ENCODE assay signal across 8 cellular contexts in the genomic region with DNA sequence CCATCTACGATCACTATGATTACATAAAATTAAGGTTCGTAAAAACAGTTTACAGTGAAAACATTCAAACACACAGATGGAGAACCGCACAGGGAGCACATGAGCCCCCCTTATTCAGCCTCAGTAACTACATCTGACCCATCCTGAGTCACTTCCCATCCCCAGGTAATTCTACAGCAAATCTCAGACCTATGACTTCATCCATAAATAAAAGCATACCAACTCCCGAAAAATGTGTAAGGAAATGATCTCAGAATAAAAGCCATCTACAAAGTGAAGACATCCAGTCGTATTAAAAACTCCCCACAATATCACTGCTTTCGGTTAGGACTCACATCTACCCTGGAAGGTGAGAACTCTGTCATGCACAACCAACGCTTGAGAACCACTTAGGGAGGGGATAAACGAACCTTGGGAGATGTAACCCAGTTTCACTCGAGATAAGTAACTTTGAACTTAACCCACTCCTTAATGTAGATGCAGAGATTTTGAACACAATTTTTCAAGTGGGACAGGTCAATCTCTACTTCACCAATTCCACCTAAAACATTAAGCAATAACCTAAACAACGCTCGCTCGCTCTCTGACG. TPM values are rescaled to one million over a fixed set of nuclear protein-coding genes. Genes with fewer than 3 reads are reported as not detected.
DNase-seq lines count a peak whose midpoint lies in the region; ATAC-seq and TF ChIP-seq lines count a peak whose summit lies in the region.

No MANE protein-coding gene starts in this region.

- H3K36me3 ChIP-seq in HEK293 (ENCODE audit: control insufficient read depth in 2 of 2, insufficient read depth in 1 of 2, low read length in 2 of 2) (peaks cover 37 to 40% of the 10 kb centered on the region in 2 experiments), tibial artery (peaks cover 34 to 38% (median 36%) of the 10 kb centered on the region in 3 donors)

- H3K36me3 Mint-ChIP-seq in activated naive CD8-positive, alpha-beta T cell treated with anti-CD3 and anti-CD28 coated beads, Interleukin-2, amount 10 ng/mL, durations not matched to agents 7 days and 5 days, result peaks cover 10% of the 10 kb centered on the region

- peak overlapping the region; percentile 94 for H3K27ac Mint-ChIP-seq in activated naive CD8-positive, alpha-beta T cell treated with anti-CD3 and anti-CD28 coated beads, Interleukin-2, amount 10 ng/mL, durations not matched to agents 7 days and 5 days

- ATAC-seq in activated naive CD8-positive, alpha-beta T cell treated with anti-CD3 and anti-CD28 coated beads, Interleukin-2, amount 10 ng/mL, durations not matched to agents 7 days and 5 days (ENCODE audit: low read depth), result no peak
- ATAC-seq in GM18519 (IDR thresholded peaks at IDR 0.05; ENCODE audit: low FRiP score, unreplicated experiment), result no peak
- ATAC-seq in HG03097 (IDR thresholded peaks at IDR 0.05; ENCODE audit: low FRiP score, unreplicated experiment), result no peak

- H3K27me3 Mint-ChIP-seq in activated naive CD8-positive, alpha-beta T cell treated with anti-CD3 and anti-CD28 coated beads, Interleukin-2, amount 10 ng/mL, durations not matched to agents 7 days and 5 days, result no peaks in the 10 kb centered on the region

- H3K9me3 ChIP-seq in AG04450 (ENCODE audit: control insufficient read depth, insufficient read depth, low read length) (no peaks in the 10 kb centered on the region; the same call in 1 of the 2 replicates), HEK293 (ENCODE audit: control insufficient read depth, insufficient read depth, low read depth, low read length) (no peaks in the 10 kb centered on the region), tibial artery (no peaks in the 10 kb centered on the region)

- no peak for TF ChIP-seq CTCF in AG04450 (IDR thresholded peaks at IDR 0.05; ENCODE audit: low read depth, low read length)
- no peak for TF ChIP-seq CTCF in HEK293 (tag by site-specific recombination; IDR thresholded peaks at IDR 0.05)
- TF ChIP-seq CTCF in tibial artery (IDR thresholded peaks at IDR 0.05), result no peak

- H3K27me3 ChIP-seq in AG04450 (ENCODE audit: control insufficient read depth, insufficient read depth, low read length) (no peaks in the 10 kb centered on the region), tibial artery (no peaks in the 10 kb centered on the region)

- no peaks in the 10 kb centered on the region for H3K9me3 Mint-ChIP-seq in activated naive CD8-positive, alpha-beta T cell treated with anti-CD3 and anti-CD28 coated beads, Interleukin-2, amount 10 ng/mL, durations not matched to agents 7 days and 5 days

- H3K4me1 Mint-ChIP-seq in activated naive CD8-positive, alpha-beta T cell treated with anti-CD3 and anti-CD28 coated beads, Interleukin-2, amount 10 ng/mL, durations not matched to agents 7 days and 5 days, result peaks cover 37% of the 10 kb centered on the region

- H3K4me3 Mint-ChIP-seq in activated naive CD8-positive, alpha-beta T cell treated with anti-CD3 and anti-CD28 coated beads, Interleukin-2, amount 10 ng/mL, durations not matched to agents 7 days and 5 days, result peak overlapping the region; percentile 92

- H3K4me3 ChIP-seq in AG04450 (ENCODE audit: low read depth, low read length) (peak overlapping the region; percentile 88), HEK293 (ENCODE audit: low read depth, low read length) (peak overlapping the region; percentile 79), tibial artery (peak overlapping the region; percentile 78 to 92)

- CTCF ChIA-PET in AG04450 (lab: Charles Lee) (no interaction called here), HEK293 (lab: Yijun Ruan, JAX) (interaction anchor here (0.9 to 2.4 kb wide), 3 partner anchors 12 to 133 kb away, joined by 3 to 14 read pairs (median 3); no protein-coding TSS in a partner anchor)

- H3K27ac ChIP-seq in AG04450 (ENCODE audit: low read depth, low read length) (peak overlapping the region; percentile 82), HEK293 (ENCODE audit: extremely low read depth, low read depth, low read length) (no peak overlapping the region; the same call in 1 of the 2 replicates), tibial artery (peak overlapping the region; percentile 98 to 99)

- DNase-seq in AG04450 (ENCODE audit: low read depth, low spot score) (no peak), kidney glomerular epithelial cell (lab: John Stamatoyannopoulos, UW) (peak; percentile 52), tibial artery (no peak), COLO829 (ENCODE audit: low spot score) (no peak)
- no peak for DNase-seq in activated naive CD8-positive, alpha-beta T cell treated with anti-CD3 and anti-CD28 coated beads, Interleukin-2, amount 10 ng/mL, durations not matched to agents 7 days and 5 days

- H3K4me1 ChIP-seq in HEK293 (ENCODE audit: control insufficient read depth, insufficient read depth, low read length) (peaks cover 8% of the 10 kb centered on the region; the same call in 1 of the 2 replicates), tibial artery (peaks cover 0 to 29% (median 21%) of the 10 kb centered on the region in 4 donors)

- POLR2A ChIA-PET in AG04450 (lab: Yijun Ruan, JAX), result no interaction called here
- POLR2A ChIA-PET in HEK293 (lab: Yijun Ruan, JAX), result no interaction called here
- POLR2A ChIA-PET in activated naive CD8-positive, alpha-beta T cell treated with anti-CD3 and anti-CD28 coated beads, Interleukin-2, amount 10 ng/mL, durations not matched to agents 7 days and 5 days (lab: Charles Lee), result interaction anchor here (0.6 kb wide), 1 partner anchor 61 kb away, joined by 5 read pairs; no protein-coding TSS in a partner anchor

- intact Hi-C loops in tibial artery (cut with DNase I; ENCODE audit: low total_unique reads), result loop anchor here (2.0 kb wide), 1 partner anchor 56 kb away; the partner anchor contains the start of gene CYTH1

TF ChIP-seq in HEK293, 187 proteins besides CTCF, POLR2A, EP300 and RAD21 (continues in another document):
- TF ChIP-seq ZNF138 (tag by site-specific recombination; IDR thresholded peaks at IDR 0.05; ENCODE audit: borderline replicate concordance) (no peak), RBAK (tag by site-specific recombination; IDR thresholded peaks at IDR 0.05) (no peak), KLF9 (tag by site-specific recombination; IDR thresholded peaks at IDR 0.05; ENCODE audit: low read depth) (no peak), ZNF629 (tag by site-specific recombination; IDR thresholded peaks at IDR 0.05) (peak; percentile 68), PRDM2 (tag by site-specific recombination; IDR thresholded peaks at IDR 0.05; ENCODE audit: borderline replicate concordance) (no peak), ZNF544 (tag by site-specific recombination; IDR thresholded peaks at IDR 0.05) (no peak)

RNA-seq across cellular contexts. Expression of gene USP36, which starts 1.3 kb away (rescaled TPM):
- 18.3 and 19.2 TPM in 2 replicates for polyA plus RNA-seq in AG04450 (2011; rRNA removed)
- 31.4 and 39.2 TPM in 2 replicates for polyA minus RNA-seq in AG04450 (2011; rRNA and poly(A)+ RNA removed)
- total RNA-seq in activated naive CD8-positive, alpha-beta T cell treated with anti-CD3 and anti-CD28 coated beads, Interleukin-2, amount 10 ng/mL, durations not matched to agents 7 days and 5 days, result 10 to 100 TPM; 87.8 to 94.3 TPM

RNA-seq across cellular contexts. Expression of gene CYTH1, which starts 57.2 kb away (rescaled TPM):
- polyA plus RNA-seq in AG04450 (2011; rRNA removed), result 12.5 and 13.7 TPM in 2 replicates
- polyA minus RNA-seq in AG04450 (2011; rRNA and poly(A)+ RNA removed), result 10.3 and 11.2 TPM in 2 replicates
- total RNA-seq in activated naive CD8-positive, alpha-beta T cell treated with anti-CD3 and anti-CD28 coated beads, Interleukin-2, amount 10 ng/mL, durations not matched to agents 7 days and 5 days, result 100 to 1,000 TPM; 180 to 200 TPM
